ENCODE assay signal across 8 cellular contexts in genomic region chr2:148643998-148644884, GRCh38. TPM values are rescaled to one million over a fixed set of nuclear protein-coding genes. Genes with fewer than 3 reads are reported as not detected.
DNase-seq lines count a peak whose midpoint lies in the region; ATAC-seq, FAIRE-seq and TF ChIP-seq lines count a peak whose summit lies in the region.

Gene EPC2, plus strand, starts transcription at chr2:148644751. Its CDS starts 267 bp downstream, at chr2:148645018.

- TF ChIP-seq CTCF in WERI-Rb-1 (IDR thresholded peaks at IDR 0.05; ENCODE audit: low read depth, low read length) (no peak), breast epithelium (IDR thresholded peaks at IDR 0.05) (no peak)

- H3K36me3 ChIP-seq in WERI-Rb-1 (0 out of 2 replicates have a peak, but pooled peaks cover 3% of the 10 kb centered on the region), breast epithelium (no peaks in the 10 kb centered on the region), iPS-20b (ENCODE audit: insufficient read depth, low read depth, low read length) (no peaks in the 10 kb centered on the region), small intestine (ENCODE audit: control insufficient read depth in 2 of 2, insufficient read depth in 2 of 2, low read length in 2 of 2) (no peaks in the 10 kb centered on the region)

- no peaks in the 10 kb centered on the region for H3K4me1 ChIP-seq in breast epithelium
- H3K4me1 ChIP-seq in iPS-20b (ENCODE audit: insufficient read depth, low read length): peaks cover 18% of the 10 kb centered on the region; the same call in 1 of the 2 replicates
- H3K4me1 ChIP-seq in small intestine (ENCODE audit: control insufficient read depth in 2 of 2, insufficient read depth in 1 of 2, low read depth in 1 of 2, low read length in 1 of 2): peaks cover 0 to 4% of the 10 kb centered on the region in 2 donors

- H3K9ac ChIP-seq in iPS-20b (ENCODE audit: low read depth, low read length): peak within 1 kb of the TSS; percentile 93

- no peak for TF ChIP-seq POLR2A in breast epithelium (IDR thresholded peaks at IDR 0.05)

- no peaks in the 10 kb centered on the region for H3K9me3 ChIP-seq in WERI-Rb-1 (ENCODE audit: severe bottlenecking)
- H3K9me3 ChIP-seq in breast epithelium: no peaks in the 10 kb centered on the region
- H3K9me3 ChIP-seq in iPS-20b (ENCODE audit: insufficient read depth, low read depth, low read length): no peaks in the 10 kb centered on the region
- no peaks in the 10 kb centered on the region for H3K9me3 ChIP-seq in small intestine (ENCODE audit: control insufficient read depth, low read depth)

- H3K27me3 ChIP-seq in WERI-Rb-1 (ENCODE audit: insufficient read depth, low read depth, severe bottlenecking) (no peaks in the 10 kb centered on the region), breast epithelium (no peaks in the 10 kb centered on the region), iPS-20b (ENCODE audit: insufficient read depth, low read length) (peaks cover 11% of the 10 kb centered on the region; the same call in 1 of the 2 replicates), small intestine (ENCODE audit: control insufficient read depth in 2 of 2, insufficient read depth in 2 of 2, low read length in 2 of 2) (no peaks in the 10 kb centered on the region)

- H3K4me3 ChIP-seq in WERI-Rb-1 (ENCODE audit: low read depth, low read length) (peak within 1 kb of the TSS; percentile 89), breast epithelium (peak within 1 kb of the TSS; percentile 87 to 97 (median 92)), iPS-20b (ENCODE audit: low read length) (peak within 1 kb of the TSS; percentile 86), small intestine (ENCODE audit: low read depth in 1 of 2, low read length in 2 of 2) (peak within 1 kb of the TSS; percentile 88 to 97)

- WGBS in small intestine, 3 donors: 0 to 1% (median 1%) methylated on average over 49 to 94 of the region's 94 CpGs

- ATAC-seq in HG03045 (IDR thresholded peaks at IDR 0.05; ENCODE audit: unreplicated experiment): peak; percentile 65

- intact Hi-C loops in breast epithelium (cut with DNase I; ENCODE audit: low total_unique reads): no loop called here

- DNase-seq in SIG-M5 treated with dmso at 0.1 percent for 504 hours (lab: John Stamatoyannopoulos, UW; ENCODE audit: unreplicated experiment): peak; percentile 65
- DNase-seq in SIG-M5 (lab: John Stamatoyannopoulos, UW): no peak
- peak; percentile 79 for DNase-seq in NCI-H2171 (lab: John Stamatoyannopoulos, UW)
- peak; percentile 86 for DNase-seq in WERI-Rb-1
- peak; percentile 71 to 86 for DNase-seq in breast epithelium (ENCODE audit: low spot score in 2 of 2)
- peak; percentile 84 for DNase-seq in small intestine

- no peak for FAIRE-seq in small intestine (lab: Jason Lieb, UNC)

- H3K27ac ChIP-seq in WERI-Rb-1 (peak within 1 kb of the TSS; percentile 98), breast epithelium (peak within 1 kb of the TSS; percentile 98 to 99), iPS-20b (ENCODE audit: low read length) (peak within 1 kb of the TSS; percentile 93), small intestine (ENCODE audit: low read depth in 1 of 2, low read length in 1 of 2) (peak within 1 kb of the TSS; percentile 89 to 100)

RNA-seq across cellular contexts. Expression of gene EPC2, which starts in this region (rescaled TPM):
- 10 to 100 TPM; 30.5 to 58.5 (median 44.2) TPM for total RNA-seq in breast epithelium
- 1 to 10 TPM; 7.2 to 9.0 (median 7.8) TPM for polyA plus RNA-seq in small intestine
